ENCODE assay signal across 15 cellular contexts in the genomic region with DNA sequence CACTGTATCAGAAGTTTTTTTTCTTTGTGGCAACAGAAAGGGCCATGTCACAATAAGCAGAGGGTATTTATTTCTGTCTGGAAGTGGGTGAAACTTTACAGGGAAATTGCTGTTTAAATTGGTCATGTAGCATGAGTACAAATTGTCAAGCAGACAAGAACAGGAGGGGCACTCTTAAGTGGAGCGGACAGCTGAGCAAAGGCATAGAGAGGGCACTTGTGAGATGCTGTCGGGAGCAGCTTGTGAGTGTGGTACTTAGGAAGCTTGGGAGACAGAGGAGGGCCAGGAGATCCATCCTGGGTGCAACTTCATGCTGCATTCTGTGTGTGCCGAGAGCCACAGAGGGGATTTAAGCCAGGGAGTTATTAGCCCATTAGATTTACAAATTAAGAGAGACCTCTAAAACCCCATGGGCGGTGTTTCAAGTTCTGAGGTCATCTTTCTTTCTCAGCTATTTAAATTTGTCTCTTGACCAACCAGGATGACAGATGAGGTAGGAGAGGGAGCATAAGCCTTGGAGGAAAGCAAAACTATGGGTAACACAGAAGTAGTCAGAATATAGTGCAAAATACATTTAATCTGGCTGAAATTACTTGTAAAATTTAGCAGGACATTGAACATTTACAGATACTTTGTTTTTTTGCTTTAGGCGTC. TPM values are rescaled to one million over a fixed set of nuclear protein-coding genes. Genes with fewer than 3 reads are reported as not detected.
A peak's percentile ranks its signal among the peaks of the same experiment; 100 is the strongest.
DNase-seq lines count a peak whose midpoint lies in the region; ATAC-seq, FAIRE-seq and TF ChIP-seq lines count a peak whose summit lies in the region.
"Had no signal": no experiment of that assay in that cellular context is flagged by ENCODE, and none has a peak within 500 bp of the region (broad histone marks: within the 10 kb centered on the region; RNA-seq: fewer than 3 reads in every experiment).

No MANE protein-coding gene starts in this region.

- no peak for TF ChIP-seq POLR2A in H54 (IDR thresholded peaks at IDR 0.05; ENCODE audit: low read depth, low read length)

- no peaks in the 10 kb centered on the region for H3K9me3 Mint-ChIP-seq in activated naive CD4-positive, alpha-beta T cell treated with anti-CD3 and anti-CD28 coated beads, Interleukin-2, amount 50 U/mL, for 72 hours
- H3K9me3 Mint-ChIP-seq in activated T-helper 2 cell treated with anti-CD3 and anti-CD28 coated beads, Interferon-gamma antibody, Interleukin-2, Interleukin-4, amounts not matched to agents 10 μg/mL and 5 μg/mL and 100 μg/mL, durations not matched to agents 14 hours and 24 hours and 36 hours = no peaks in the 10 kb centered on the region
- H3K9me3 Mint-ChIP-seq in HFFc6 = no peaks in the 10 kb centered on the region

- FAIRE-seq in H54 (lab: Jason Lieb, UNC) = no peak
- FAIRE-seq: bronchial epithelial cell, islet of Langerhans had no signal

- H3K27ac Mint-ChIP-seq in activated naive CD4-positive, alpha-beta T cell treated with anti-CD3 and anti-CD28 coated beads, Interleukin-2, amount 50 U/mL, for 72 hours = peak overlapping the region; percentile 0 to 5
- peak overlapping the region; percentile 9 for H3K27ac Mint-ChIP-seq in activated T-helper 2 cell treated with anti-CD3 and anti-CD28 coated beads, Interferon-gamma antibody, Interleukin-2, Interleukin-4, amounts not matched to agents 10 μg/mL and 5 μg/mL and 100 μg/mL, durations not matched to agents 14 hours and 24 hours and 36 hours
- no peak overlapping the region for H3K27ac Mint-ChIP-seq in HFFc6
- H3K27ac Mint-ChIP-seq: B cell had no signal

- H3K4me1 Mint-ChIP-seq in activated T-helper 2 cell treated with anti-CD3 and anti-CD28 coated beads, Interferon-gamma antibody, Interleukin-2, Interleukin-4, amounts not matched to agents 10 μg/mL and 5 μg/mL and 100 μg/mL, durations not matched to agents 14 hours and 24 hours and 36 hours (ENCODE audit: low read depth) = peaks cover 92% of the 10 kb centered on the region
- peaks cover 17% of the 10 kb centered on the region for H3K4me1 Mint-ChIP-seq in HFFc6 (ENCODE audit: low read depth)

- no peaks in the 10 kb centered on the region for H3K27me3 Mint-ChIP-seq in activated T-helper 2 cell treated with anti-CD3 and anti-CD28 coated beads, Interferon-gamma antibody, Interleukin-2, Interleukin-4, amounts not matched to agents 10 μg/mL and 5 μg/mL and 100 μg/mL, durations not matched to agents 14 hours and 24 hours and 36 hours (ENCODE audit: low read depth)
- H3K27me3 Mint-ChIP-seq in HFFc6 (ENCODE audit: insufficient read depth) = no peaks in the 10 kb centered on the region; the same call in 1 of the 2 replicates
- H3K27me3 Mint-ChIP-seq: B cell had no signal

- TF ChIP-seq CTCF in HFFc6 (IDR thresholded peaks at IDR 0.05) = no peak

- ATAC-seq in activated naive CD4-positive, alpha-beta T cell treated with anti-CD3 and anti-CD28 coated beads, Interleukin-2, amount 50 U/mL, for 72 hours = no peak
- no peak for ATAC-seq in HG02938 (IDR thresholded peaks at IDR 0.05; ENCODE audit: unreplicated experiment)
- ATAC-seq in GM21576 (IDR thresholded peaks at IDR 0.05; ENCODE audit: unreplicated experiment) = no peak
- ATAC-seq: gastroesophageal sphincter, Right ventricle myocardium inferior had no signal

- H3K4me3 Mint-ChIP-seq in activated T-helper 2 cell treated with anti-CD3 and anti-CD28 coated beads, Interferon-gamma antibody, Interleukin-2, Interleukin-4, amounts not matched to agents 10 μg/mL and 5 μg/mL and 100 μg/mL, durations not matched to agents 14 hours and 24 hours and 36 hours (ENCODE audit: low read depth) = no peak overlapping the region
- H3K4me3 Mint-ChIP-seq in HFFc6 = no peak overlapping the region
- H3K4me3 Mint-ChIP-seq: B cell had no signal

- intact Hi-C loops in activated T-helper 2 cell treated with anti-CD3 and anti-CD28 coated beads, Interferon-gamma antibody, Interleukin-2, Interleukin-4, amounts not matched to agents 10 μg/mL and 5 μg/mL and 100 μg/mL, durations not matched to agents 14 hours and 24 hours and 36 hours (cut with micrococcal nuclease) = loop anchor here (5.0 kb wide), 1 partner anchor 32 kb away; no protein-coding TSS in a partner anchor

- H3K36me3 Mint-ChIP-seq in activated naive CD4-positive, alpha-beta T cell treated with anti-CD3 and anti-CD28 coated beads, Interleukin-2, amount 50 U/mL, for 72 hours = no peaks in the 10 kb centered on the region
- H3K36me3 Mint-ChIP-seq in activated T-helper 2 cell treated with anti-CD3 and anti-CD28 coated beads, Interferon-gamma antibody, Interleukin-2, Interleukin-4, amounts not matched to agents 10 μg/mL and 5 μg/mL and 100 μg/mL, durations not matched to agents 14 hours and 24 hours and 36 hours (ENCODE audit: low read depth) = peaks cover 12% of the 10 kb centered on the region
- no peaks in the 10 kb centered on the region for H3K36me3 Mint-ChIP-seq in HFFc6 (ENCODE audit: low read depth)

- no peak for DNase-seq in activated naive CD4-positive, alpha-beta T cell treated with anti-CD3 and anti-CD28 coated beads, Interleukin-2, amount 50 U/mL, for 72 hours (ENCODE audit: low spot score in 2 of 2)
- no peak for DNase-seq in activated naive CD4-positive, alpha-beta T cell treated with Interleukin-2 at 50 U/mL for 16 hours
- peak; percentile 35 for DNase-seq in NCI-H2227 (lab: John Stamatoyannopoulos, UW; ENCODE audit: unreplicated experiment)
- DNase-seq in activated T-helper 2 cell treated with anti-CD3 and anti-CD28 coated beads, Interferon-gamma antibody, Interleukin-2, Interleukin-4, amounts not matched to agents 10 μg/mL and 5 μg/mL and 100 μg/mL, durations not matched to agents 14 hours and 24 hours and 36 hours (ENCODE audit: low spot score) = no peak
- no peak for DNase-seq in HFFc6
- no peak for DNase-seq in H54 (ENCODE audit: insufficient read length, low spot score)
- DNase-seq: NCI-H526; stimulated activated CD4-positive, alpha-beta T cell treated with anti-CD3 and anti-CD28 coated beads, Interleukin-4, amount 100 ng/mL, for 24 hours had no signal

RNA-seq across cellular contexts. Expression of a gene that starts 30.4 kb away (rescaled TPM):
- 10 to 100 TPM; 46.6 to 48.1 TPM for total RNA-seq in activated naive CD4-positive, alpha-beta T cell treated with anti-CD3 and anti-CD28 coated beads, Interleukin-2, amount 50 U/mL, for 72 hours
- 35.9 and 40.2 TPM in 2 replicates for total RNA-seq in activated T-helper 2 cell treated with anti-CD3 and anti-CD28 coated beads, Interferon-gamma antibody, Interleukin-2, Interleukin-4, amounts not matched to agents 10 μg/mL and 5 μg/mL and 100 μg/mL, durations not matched to agents 14 hours and 24 hours and 36 hours
- 10 to 100 TPM; 15.8 to 19.4 (median 18.2) TPM for total RNA-seq in HFFc6 (2021; fragmentation: NEBNext Ultra II Directional; extraction: Animal tissue kit (Norgen Biotek cat#: 25700))
